Comparison of ENCODE assay signal across 13 cellular contexts in genomic region chrX:50680990-50681389, GRCh38.
DNase-seq lines count a peak whose midpoint lies in the region; ATAC-seq and TF ChIP-seq lines count a peak whose summit lies in the region.
"Had no signal": no experiment of that assay in that cellular context is flagged by ENCODE, and none has a peak within 500 bp of the region (broad histone marks: within the 10 kb centered on the region; RNA-seq: fewer than 3 reads in every experiment).

No MANE protein-coding gene starts in this region.

- H3K27me3 Mint-ChIP-seq in endothelial cell (ENCODE audit: unreplicated experiment) = no peaks in the 10 kb centered on the region
- H3K27me3 Mint-ChIP-seq in nephron progenitor cell (ENCODE audit: low read depth, poor library complexity) = no peaks in the 10 kb centered on the region
- H3K27me3 Mint-ChIP-seq: activated CD8-positive, alpha-beta T cell treated with anti-CD3 and anti-CD28 coated beads for 36 hours had no signal

- no peak overlapping the region for H3K27ac Mint-ChIP-seq in endothelial cell (ENCODE audit: unreplicated experiment)
- no peak overlapping the region for H3K27ac Mint-ChIP-seq in nephron progenitor cell
- H3K27ac Mint-ChIP-seq: activated CD8-positive, alpha-beta T cell treated with anti-CD3 and anti-CD28 coated beads for 36 hours; activated naive CD4-positive, alpha-beta T cell treated with anti-CD3 and anti-CD28 coated beads, Interleukin-2, amount 50 U/mL, for 72 hours had no signal

- H3K9me3 Mint-ChIP-seq in endothelial cell (ENCODE audit: unreplicated experiment) (no peaks in the 10 kb centered on the region), nephron progenitor cell (no peaks in the 10 kb centered on the region)
- H3K9me3 Mint-ChIP-seq: activated CD8-positive, alpha-beta T cell treated with anti-CD3 and anti-CD28 coated beads for 36 hours; activated naive CD4-positive, alpha-beta T cell treated with anti-CD3 and anti-CD28 coated beads, Interleukin-2, amount 50 U/mL, for 72 hours had no signal

- DNase-seq in GM12864 (ENCODE audit: low read depth) (no peak), NCI-H1092 (lab: John Stamatoyannopoulos, UW) (peak; percentile 0), endothelial cell (ENCODE audit: low spot score) (peak; percentile 38), nephron progenitor cell (peak; percentile 10), NCI-H1417 treated with DMSO at 0.1 percent for 48 hours (lab: John Stamatoyannopoulos, UW) (no peak), SW480 (ENCODE audit: low spot score) (no peak), uterus (no peak)
- DNase-seq: activated CD8-positive, alpha-beta T cell treated with anti-CD3 and anti-CD28 coated beads for 36 hours; KG1; stimulated activated CD4-positive, alpha-beta T cell treated with anti-CD3 and anti-CD28 coated beads, Interleukin-4, amount 100 ng/mL, for 4 hours had no signal

- H3K36me3 Mint-ChIP-seq in endothelial cell (ENCODE audit: low read depth, unreplicated experiment) = no peaks in the 10 kb centered on the region
- no peaks in the 10 kb centered on the region for H3K36me3 Mint-ChIP-seq in nephron progenitor cell (ENCODE audit: low read depth)
- H3K36me3 Mint-ChIP-seq: activated naive CD4-positive, alpha-beta T cell treated with anti-CD3 and anti-CD28 coated beads, Interleukin-2, amount 50 U/mL, for 72 hours had no signal

- no peak for TF ChIP-seq POLR2A in uterus (IDR thresholded peaks at IDR 0.05)

- no peak overlapping the region for H3K4me3 ChIP-seq in GM12864 (ENCODE audit: low read depth, low read length)
- H3K4me3 ChIP-seq in uterus = no peak overlapping the region
- H3K4me3 ChIP-seq: pancreas had no signal

- no peak overlapping the region for H3K4me3 Mint-ChIP-seq in endothelial cell (ENCODE audit: unreplicated experiment)
- H3K4me3 Mint-ChIP-seq in nephron progenitor cell = no peak overlapping the region
- H3K4me3 Mint-ChIP-seq: activated CD8-positive, alpha-beta T cell treated with anti-CD3 and anti-CD28 coated beads for 36 hours had no signal

- H3K4me1 ChIP-seq in uterus = no peaks in the 10 kb centered on the region
- H3K4me1 ChIP-seq: pancreas had no signal

- H3K36me3 ChIP-seq in uterus = no peaks in the 10 kb centered on the region
- H3K36me3 ChIP-seq: pancreas had no signal

- TF ChIP-seq CTCF in GM12864 (IDR thresholded peaks at IDR 0.05; ENCODE audit: low read depth, low read length, missing control alignments) (peak; percentile 15), endothelial cell (IDR thresholded peaks at IDR 0.05; ENCODE audit: unreplicated experiment) (peak; percentile 57), nephron progenitor cell (IDR thresholded peaks at IDR 0.05) (peak; percentile 33), uterus (IDR thresholded peaks at IDR 0.05) (peak in 1 of 4 experiments; percentile 14)

- no peak overlapping the region for H3K27ac ChIP-seq in uterus
- H3K27ac ChIP-seq: pancreas had no signal

- no peaks in the 10 kb centered on the region for H3K9me3 ChIP-seq in uterus
- H3K9me3 ChIP-seq: pancreas had no signal

- no peaks in the 10 kb centered on the region for H3K27me3 ChIP-seq in uterus

- ATAC-seq in GM18858 (IDR thresholded peaks at IDR 0.05; ENCODE audit: unreplicated experiment) = no peak
- ATAC-seq: activated CD8-positive, alpha-beta T cell treated with anti-CD3 and anti-CD28 coated beads for 36 hours; activated naive CD4-positive, alpha-beta T cell treated with anti-CD3 and anti-CD28 coated beads, Interleukin-2, amount 50 U/mL, for 72 hours; pancreas had no signal

- intact Hi-C loops in uterus (cut with DNase I; ENCODE audit: low total_unique reads) = no loop called here

- no peaks in the 10 kb centered on the region for H3K4me1 Mint-ChIP-seq in endothelial cell (ENCODE audit: unreplicated experiment)
- no peaks in the 10 kb centered on the region for H3K4me1 Mint-ChIP-seq in nephron progenitor cell

Comparison
In these comparisons a context has a peak if more than half of its experiments do, and no peak if none do; other contexts are left out.
1. DNase-seq: peak in NCI-H1092 (single experiment), endothelial cell (single experiment) and nephron progenitor cell (single experiment); none in GM12864 (single experiment), NCI-H1417 treated with DMSO at 0.1 percent for 48 hours (single experiment), SW480 (single experiment) and uterus (0 of 2).